In the genomic region with DNA sequence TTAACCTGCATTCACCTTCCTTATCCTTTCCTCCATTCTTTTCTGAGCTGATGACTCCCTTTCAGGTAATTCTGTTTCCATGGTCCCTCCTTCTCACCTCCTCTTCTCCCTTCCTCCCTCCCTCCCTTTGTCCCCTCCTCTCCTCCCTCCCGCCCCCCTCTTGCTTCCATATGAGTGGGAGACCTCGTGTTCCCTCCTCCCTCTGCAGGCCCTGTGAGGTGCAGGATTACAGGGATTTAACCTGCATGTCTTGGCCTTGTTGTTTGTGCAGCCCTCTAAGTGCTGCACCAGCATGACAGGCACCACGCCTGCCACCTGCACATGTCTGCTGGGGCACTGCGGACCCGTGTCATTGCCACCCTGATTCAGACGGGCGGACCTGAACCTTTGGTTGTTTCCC, we compare ENCODE assay signal across 28 cellular contexts.
"Had no signal": no experiment of that assay in that cellular context is flagged by ENCODE, and none has a peak within 500 bp of the region (broad histone marks: within the 10 kb centered on the region; RNA-seq: fewer than 3 reads in every experiment).

No MANE protein-coding gene starts in this region.

- H3K27ac ChIP-seq: body of pancreas, epithelial cell of prostate, esophagus squamous epithelium, heart right ventricle, right atrium auricular region, spleen, suprapubic skin, tibial artery, upper lobe of right lung had no signal

- H3K36me3 ChIP-seq: esophagus squamous epithelium, heart right ventricle, right atrium auricular region, spleen, suprapubic skin, tibial artery, upper lobe of right lung had no signal

- H3K9me3 ChIP-seq: body of pancreas, esophagus squamous epithelium, right atrium auricular region, upper lobe of right lung had no signal

- H3K4me1 ChIP-seq: body of pancreas, esophagus squamous epithelium, heart right ventricle, right atrium auricular region, spleen, suprapubic skin, tibial artery, upper lobe of right lung had no signal

- H3K27me3 ChIP-seq: body of pancreas, right atrium auricular region, suprapubic skin had no signal

- DNase-seq: activated CD4-positive, alpha-beta T cell treated with anti-CD3 and anti-CD28 coated beads for 4 hours; activated CD4-positive, alpha-beta T cell treated with anti-CD3 and anti-CD28 coated beads, Interleukin-2, amount 50 U/mL, for 4 hours; activated naive CD4-positive, alpha-beta T cell; activated T-cell treated with anti-CD3 and anti-CD28 coated beads for 4 hours; activated T-cell treated with anti-CD3 and anti-CD28 coated beads, Interleukin-2, amount 50 U/mL, for 72 hours; anterior cingulate cortex; body of pancreas; dermis blood vessel endothelial cell; effector CD4-positive, alpha-beta T cell; esophagus squamous epithelium; foreskin melanocyte; heart right ventricle; left ventricle myocardium superior; naive B cell; occipital lobe; spleen; stimulated activated naive CD4-positive, alpha-beta T cell; tibial artery; upper lobe of right lung had no signal

- FAIRE-seq: colon, endometrium, islet of Langerhans had no signal

- H3K4me3 Mint-ChIP-seq: activated T-cell treated with anti-CD3 and anti-CD28 coated beads, Interleukin-2, amount 50 U/mL, for 72 hours; mesothelial cell of epicardium; naive B cell; T-helper 2 cell treated with Interferon-gamma antibody and Interleukin-4, amounts not matched to agents 5 μg/mL and 100 μg/mL, for 36 hours had no signal

- H3K4me1 Mint-ChIP-seq: naive B cell had no signal

- H3K27ac Mint-ChIP-seq: activated naive CD4-positive, alpha-beta T cell treated with anti-CD3 and anti-CD28 coated beads, Interleukin-2, amount 50 U/mL, for 72 hours; mesothelial cell of epicardium; T-helper 2 cell treated with Interferon-gamma antibody and Interleukin-4, amounts not matched to agents 5 μg/mL and 100 μg/mL, for 36 hours had no signal

- H3K9me3 Mint-ChIP-seq: activated naive CD4-positive, alpha-beta T cell treated with anti-CD3 and anti-CD28 coated beads, Interleukin-2, amount 50 U/mL, for 72 hours; activated T-cell treated with anti-CD3 and anti-CD28 coated beads, Interleukin-2, amount 50 U/mL, for 72 hours; T-helper 2 cell treated with Interferon-gamma antibody and Interleukin-4, amounts not matched to agents 5 μg/mL and 100 μg/mL, for 36 hours had no signal

- H3K4me3 ChIP-seq: body of pancreas, esophagus squamous epithelium, heart right ventricle, right atrium auricular region, spleen, suprapubic skin, tibial artery, upper lobe of right lung had no signal

- ATAC-seq: activated naive CD4-positive, alpha-beta T cell treated with anti-CD3 and anti-CD28 coated beads, Interleukin-2, amount 50 U/mL, for 72 hours; activated T-cell treated with anti-CD3 and anti-CD28 coated beads, Interleukin-2, amount 50 U/mL, for 72 hours; body of pancreas; heart right ventricle; left ventricle myocardium superior; upper lobe of right lung had no signal

- H3K36me3 Mint-ChIP-seq: mesothelial cell of epicardium, naive B cell had no signal
